Comparison of ENCODE assay signal across 8 cellular contexts in genomic region chr10:34808789-34809745, GRCh38. TPM values are rescaled to one million over a fixed set of nuclear protein-coding genes. Genes with fewer than 3 reads are reported as not detected.
A peak's percentile ranks its signal among the peaks of the same experiment; 100 is the strongest.
DNase-seq lines count a peak whose midpoint lies in the region; ATAC-seq and TF ChIP-seq lines count a peak whose summit lies in the region.

No MANE protein-coding gene starts in this region.

- ATAC-seq in GM18868 (IDR thresholded peaks at IDR 0.05; ENCODE audit: unreplicated experiment) (peak; percentile 56), HG03159 (IDR thresholded peaks at IDR 0.05; ENCODE audit: unreplicated experiment) (peak; percentile 53), left lobe of liver (peak; percentile 51), HG02852 (IDR thresholded peaks at IDR 0.05; ENCODE audit: unreplicated experiment) (no peak)

- TF ChIP-seq POLR2A in vagina (IDR thresholded peaks at IDR 0.05): no peak

- no peak for TF ChIP-seq CTCF in astrocyte of the cerebellum (IDR thresholded peaks at IDR 0.05; ENCODE audit: low read depth, low read length, missing control alignments)
- TF ChIP-seq CTCF in vagina (IDR thresholded peaks at IDR 0.05): no peak

- peak overlapping the region; percentile 24 for H3K4me3 ChIP-seq in astrocyte of the cerebellum (ENCODE audit: low read depth, low read length)
- peak overlapping the region; percentile 23 to 37 for H3K4me3 ChIP-seq in vagina

- H3K27ac ChIP-seq in vagina: peak overlapping the region; percentile 64

- in situ Hi-C loops in astrocyte of the cerebellum (cut with HindIII; ENCODE audit: low sequenced_read_pairs): no loop called here

- intact Hi-C loops in vagina (cut with DNase I): no loop called here

- H3K4me1 ChIP-seq in vagina: peaks cover 62% of the 10 kb centered on the region

- H3K27me3 ChIP-seq in vagina: no peaks in the 10 kb centered on the region

- DNase-seq in astrocyte of the cerebellum (ENCODE audit: low read depth) (no peak), left lobe of liver (ENCODE audit: low spot score) (no peak), vagina (ENCODE audit: extremely low spot score in 2 of 2) (no peak), A172 (ENCODE audit: low spot score) (no peak), HPDE6-E6E7 (ENCODE audit: extremely low spot score) (no peak)

- no peaks in the 10 kb centered on the region for H3K36me3 ChIP-seq in vagina

- no peaks in the 10 kb centered on the region for H3K9me3 ChIP-seq in vagina

RNA-seq across cellular contexts. Expression of gene PARD3, which starts 6.0 kb away (rescaled TPM):
- 19.1 TPM for total RNA-seq in left lobe of liver
- total RNA-seq in vagina: 95.5 TPM
- total RNA-seq in A172 (2014; rRNA removed; shearing (Covaris generic)): 48.3 and 52.9 TPM in 2 replicates
